26 cellular contexts compared by ENCODE assay signal in genomic region chr5:94808497-94808896, GRCh38.
"Had no signal": no experiment of that assay in that cellular context is flagged by ENCODE, and none has a peak within 500 bp of the region (broad histone marks: within the 10 kb centered on the region; RNA-seq: fewer than 3 reads in every experiment).

No MANE protein-coding gene starts in this region.

- DNase-seq: Karpas-422, Kasumi-1, MG63, MM.1S, MV-4-11, NCI-H1048, NCI-H1092, NCI-H1092 treated with DMSO at 0.1 percent for 48 hours, NCI-H1105, NCI-H1105 treated with DMSO at 0.1 percent for 48 hours, NCI-H1417 treated with DMSO at 0.1 percent for 48 hours, NCI-H1436, NCI-H1436 treated with DMSO at 0.1 percent for 48 hours, NCI-H187, NCI-H187 treated with DMSO at 0.1 percent for 48 hours, NCI-H1930, NCI-H2029, NCI-H2029 treated with DMSO at 0.1 percent for 48 hours, NCI-H2081, NCI-H2081 treated with DMSO at 0.1 percent for 48 hours, NCI-H2107, NCI-H2227 treated with DMSO at 0.1 percent for 48 hours, NCI-H226, NCI-H345, NCI-H446 treated with DMSO at 0.1 percent for 48 hours, NCI-H510A had no signal
